ENCODE assay signal across 9 cellular contexts in genomic region chr11:63919267-63920125, GRCh38. TPM values are rescaled to one million over a fixed set of nuclear protein-coding genes. Genes with fewer than 3 reads are reported as not detected.
A peak's percentile ranks its signal among the peaks of the same experiment; 100 is the strongest.
DNase-seq lines count a peak whose midpoint lies in the region; ATAC-seq and TF ChIP-seq lines count a peak whose summit lies in the region.
"Had no signal": no experiment of that assay in that cellular context is flagged by ENCODE, and none has a peak within 500 bp of the region (broad histone marks: within the 10 kb centered on the region; RNA-seq: fewer than 3 reads in every experiment).

No MANE protein-coding gene starts in this region.

- no peaks in the 10 kb centered on the region for H3K9me2 ChIP-seq in OCI-LY1 (ENCODE audit: low read depth, low read length)

- no peak overlapping the region for H2AFZ ChIP-seq in OCI-LY1 (ENCODE audit: low read length)

- no peaks in the 10 kb centered on the region for H4K20me1 ChIP-seq in OCI-LY1 (ENCODE audit: insufficient read depth, low read length)

- H3F3A ChIP-seq in OCI-LY1 (ENCODE audit: insufficient read depth, low read length) = no peaks in the 10 kb centered on the region

- no peaks in the 10 kb centered on the region for H3K79me2 ChIP-seq in OCI-LY1 (ENCODE audit: insufficient read depth, low read length)

- H3K27me3 ChIP-seq in OCI-LY1 (ENCODE audit: insufficient read depth, low read length) = peaks cover 4% of the 10 kb centered on the region
- H3K27me3 ChIP-seq in cardiac muscle cell = no peaks in the 10 kb centered on the region
- peaks cover 3% of the 10 kb centered on the region for H3K27me3 ChIP-seq in rectal smooth muscle tissue (ENCODE audit: control insufficient read depth, insufficient read depth, low read length)

- H3K9ac ChIP-seq in OCI-LY1 (ENCODE audit: low read length) (peak overlapping the region; percentile 65; the same call in 1 of the 2 replicates), rectal smooth muscle tissue (ENCODE audit: low read length) (no peak overlapping the region)

- H3K36me3 ChIP-seq in OCI-LY1 (ENCODE audit: insufficient read depth, low read length) = no peaks in the 10 kb centered on the region
- H3K36me3 ChIP-seq in cardiac muscle cell = no peaks in the 10 kb centered on the region
- no peaks in the 10 kb centered on the region for H3K36me3 ChIP-seq in rectal smooth muscle tissue (ENCODE audit: control insufficient read depth, insufficient read depth, low read length)

- ATAC-seq in GM19467 (IDR thresholded peaks at IDR 0.05; ENCODE audit: unreplicated experiment) (no peak), HG03469 (IDR thresholded peaks at IDR 0.05; ENCODE audit: unreplicated experiment) (no peak), GM21717 (IDR thresholded peaks at IDR 0.05; ENCODE audit: unreplicated experiment) (no peak)

- TF ChIP-seq CTCF in OCI-LY1 (IDR thresholded peaks at IDR 0.05; ENCODE audit: low read length) = no peak
- no peak for TF ChIP-seq CTCF in cardiac muscle cell (IDR thresholded peaks at IDR 0.05; ENCODE audit: low read depth, low read length)

- H3K9me3 ChIP-seq in OCI-LY1 (ENCODE audit: low read length) (no peaks in the 10 kb centered on the region), cardiac muscle cell (ENCODE audit: low read depth) (no peaks in the 10 kb centered on the region)

- H3K27ac ChIP-seq in OCI-LY1 (ENCODE audit: low read depth, low read length, poor library complexity, severe bottlenecking) (no peak overlapping the region), cardiac muscle cell (peak overlapping the region; percentile 93), rectal smooth muscle tissue (ENCODE audit: low read depth, low read length) (peak overlapping the region; percentile 44)

- peak overlapping the region; percentile 82; the same call in 1 of the 2 replicates for H3K4me2 ChIP-seq in OCI-LY1 (ENCODE audit: low read length)

- H3K4me1 ChIP-seq in OCI-LY1 (ENCODE audit: insufficient read depth, low read length, severe bottlenecking) (peaks cover 42% of the 10 kb centered on the region), cardiac muscle cell (ENCODE audit: low read depth) (peaks cover 40% of the 10 kb centered on the region), rectal smooth muscle tissue (ENCODE audit: control insufficient read depth, insufficient read depth, low read length) (peaks cover 17% of the 10 kb centered on the region)

- peak; percentile 25 for DNase-seq in DMS153 treated with DMSO at 0.1 percent for 48 hours (lab: John Stamatoyannopoulos, UW; ENCODE audit: unreplicated experiment)
- peak; percentile 53 to 79 for DNase-seq in cardiac muscle cell (ENCODE audit: low read depth in 1 of 2, low spot score in 1 of 2)
- DNase-seq in activated CD4-positive, alpha-beta T cell treated with anti-CD3 and anti-CD28 coated beads, Interleukin-2, amount 50 U/mL, for 48 hours = no peak
- DNase-seq: activated CD4-positive, alpha-beta T cell treated with anti-CD3 and anti-CD28 coated beads for 48 hours had no signal

- H3K4me3 ChIP-seq in OCI-LY1 (ENCODE audit: low read depth, low read length, poor library complexity, severe bottlenecking) (peak overlapping the region; percentile 73), cardiac muscle cell (peak overlapping the region; percentile 2), rectal smooth muscle tissue (ENCODE audit: low read length) (peak overlapping the region; percentile 47)

RNA-seq across cellular contexts. Expression of gene RCOR2, which starts 2.5 kb away (rescaled TPM):
- 73.5 and 74.2 TPM in 2 replicates for total RNA-seq in cardiac muscle cell
- 34.7 and 41.0 TPM in 2 replicates for polyA plus RNA-seq in cardiac muscle cell

RNA-seq across cellular contexts. Expression of gene NAA40, which starts 19.3 kb away (rescaled TPM):
- 56.7 and 82.7 TPM in 2 replicates for total RNA-seq in cardiac muscle cell
- 59.1 and 60.9 TPM in 2 replicates for polyA plus RNA-seq in cardiac muscle cell

RNA-seq across cellular contexts. Expression of gene COX8A, which starts 54.9 kb away (rescaled TPM):
- 712 and 1,446 TPM in 2 replicates for total RNA-seq in cardiac muscle cell
- polyA plus RNA-seq in cardiac muscle cell = 789 and 1,014 TPM in 2 replicates

Comparison
In these comparisons a context has a peak if more than half of its experiments do, and no peak if none do; other contexts are left out.
1. DNase-seq: peak in DMS153 treated with DMSO at 0.1 percent for 48 hours (single experiment) and cardiac muscle cell (2 of 2); none in activated CD4-positive, alpha-beta T cell treated with anti-CD3 and anti-CD28 coated beads, Interleukin-2, amount 50 U/mL, for 48 hours (0 of 2).
2. H3K4me3 ChIP-seq: peak in every context shown above with its lines; median percentile 73 in OCI-LY1; 47 in rectal smooth muscle tissue; 2 in cardiac muscle cell.